Comparison of ENCODE assay signal across 15 cellular contexts in the genomic region with DNA sequence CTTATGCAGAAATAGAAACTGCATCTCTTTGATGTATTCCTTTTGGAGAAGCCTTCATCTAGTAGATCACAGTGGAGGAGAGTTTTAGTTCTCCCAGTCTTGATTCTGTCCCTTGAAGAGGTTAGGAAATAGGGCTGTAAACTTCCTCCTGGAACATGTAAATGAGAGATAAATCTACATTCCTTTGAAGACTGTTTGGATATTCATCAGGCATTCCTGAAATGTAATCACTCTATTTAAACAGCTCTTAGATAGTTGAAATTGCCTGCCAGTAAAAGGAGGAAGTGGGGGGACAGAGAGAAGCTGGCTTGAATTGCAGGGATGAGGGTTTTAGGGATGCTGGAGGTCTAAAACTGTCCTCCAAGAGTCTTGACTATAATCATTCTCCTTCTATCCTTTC.
"Had no signal": no experiment of that assay in that cellular context is flagged by ENCODE, and none has a peak within 500 bp of the region (broad histone marks: within the 10 kb centered on the region; RNA-seq: fewer than 3 reads in every experiment).

No MANE protein-coding gene starts in this region.

- H3K27ac Mint-ChIP-seq: natural killer cell, neural progenitor cell had no signal

- H3K9ac ChIP-seq: neural progenitor cell had no signal

- H3K36me3 ChIP-seq: colonic mucosa, gastrocnemius medialis, heart right ventricle, neural progenitor cell, ovary, right atrium auricular region, sigmoid colon had no signal

- H3K27me3 ChIP-seq: colonic mucosa, gastrocnemius medialis, heart right ventricle, neural progenitor cell, ovary, right atrium auricular region, sigmoid colon had no signal

- H3K9me3 ChIP-seq: colonic mucosa, gastrocnemius medialis, heart right ventricle, ovary, right atrium auricular region, sigmoid colon had no signal

- H3K4me3 ChIP-seq: colonic mucosa, gastrocnemius medialis, heart right ventricle, neural progenitor cell, ovary, right atrium auricular region, sigmoid colon, skin epidermis had no signal

- H3K4me1 Mint-ChIP-seq: natural killer cell, neural progenitor cell had no signal

- H3K4me3 Mint-ChIP-seq: natural killer cell, neural progenitor cell had no signal

- ATAC-seq: esophagus mucosa, gastrocnemius medialis, heart right ventricle, natural killer cell had no signal

- H3K9me3 Mint-ChIP-seq: neural progenitor cell had no signal

- H2AFZ ChIP-seq: neural progenitor cell had no signal

- H3K4me2 ChIP-seq: neural progenitor cell had no signal

- DNase-seq: colonic mucosa; effector CD4-positive, alpha-beta T cell; gastrocnemius medialis; heart right ventricle; natural killer cell; nucleus accumbens; ovary; sigmoid colon; stimulated activated CD4-positive, alpha-beta T cell treated with anti-CD3 and anti-CD28 coated beads, Interleukin-2, amount 100 ng/mL, for 48 hours; stimulated activated naive CD4-positive, alpha-beta T cell treated with Interleukin-2 at 50 U/mL for 16 hours; trophoblast cell had no signal

- H3K36me3 Mint-ChIP-seq: neural progenitor cell had no signal

- H3K27ac ChIP-seq: colonic mucosa, gastrocnemius medialis, heart right ventricle, neural progenitor cell, ovary, right atrium auricular region, sigmoid colon, skin epidermis had no signal

- H3K4me1 ChIP-seq: colonic mucosa, gastrocnemius medialis, heart right ventricle, neural progenitor cell, right atrium auricular region had no signal
